ENCODE assay signal across 11 cellular contexts in genomic region chr17:42131232-42131631, GRCh38. TPM values are rescaled to one million over a fixed set of nuclear protein-coding genes. Genes with fewer than 3 reads are reported as not detected.
DNase-seq lines count a peak whose midpoint lies in the region; ATAC-seq, FAIRE-seq and TF ChIP-seq lines count a peak whose summit lies in the region.
"Had no signal": no experiment of that assay in that cellular context is flagged by ENCODE, and none has a peak within 500 bp of the region (broad histone marks: within the 10 kb centered on the region; RNA-seq: fewer than 3 reads in every experiment).

No MANE protein-coding gene starts in this region.

- intact Hi-C loops in right cardiac atrium (cut with DNase I) (no loop called here), cardiac septum (cut with DNase I) (no loop called here), ascending aorta (cut with DNase I) (no loop called here), Caco-2 (cut with micrococcal nuclease; ENCODE audit: unreplicated experiment) (no loop called here)

- H3K27me3 ChIP-seq in right cardiac atrium (ENCODE audit: control insufficient read depth, insufficient read depth): no peaks in the 10 kb centered on the region
- H3K27me3 ChIP-seq in ascending aorta: no peaks in the 10 kb centered on the region
- H3K27me3 ChIP-seq in Caco-2 (replicated peaks; ENCODE audit: control insufficient read depth, insufficient read depth, low read length): no peaks in the 10 kb centered on the region

- peak overlapping the region in 6 of 8 donors; percentile 9 to 93 (median 67) for H3K4me3 Mint-ChIP-seq in naive B cell
- H3K4me3 Mint-ChIP-seq in Caco-2 (ENCODE audit: unreplicated experiment): no peak overlapping the region

- CTCF ChIA-PET in Caco-2 (lab: Charles Lee): interaction anchor here (1.2 to 1.4 kb wide), 3 partner anchors 9 to 91 kb away, joined by 3 to 5 read pairs (median 4); partner anchors contain the start of gene KCNH4

- BruUV-seq in Caco-2 (replicated peaks; lab: Mats Ljungman, UMichigan): no TSS peak

- FAIRE-seq in urothelium cell line (lab: Jason Lieb, UNC): peak; percentile 74

- H3K27me3 Mint-ChIP-seq in naive B cell (no peaks in the 10 kb centered on the region), Caco-2 (ENCODE audit: insufficient read depth, unreplicated experiment) (no peaks in the 10 kb centered on the region)

- no peak overlapping the region for H3K4me3 ChIP-seq in right cardiac atrium (ENCODE audit: low read length)
- H3K4me3 ChIP-seq in ascending aorta: no peak overlapping the region
- no peak overlapping the region for H3K4me3 ChIP-seq in Caco-2 (ENCODE audit: low read depth, low read length)

- DNase-seq in right cardiac atrium: no peak
- no peak for DNase-seq in cardiac septum (ENCODE audit: low spot score)
- no peak for DNase-seq in ascending aorta (ENCODE audit: low spot score in 2 of 2)
- no peak for DNase-seq in naive B cell
- no peak for DNase-seq in urothelium cell line (ENCODE audit: low spot score)
- DNase-seq in Caco-2: no peak
- no peak for DNase-seq in NK-92 (lab: John Stamatoyannopoulos, UW; ENCODE audit: unreplicated experiment)
- DNase-seq: NCI-H1105 treated with DMSO at 0.1 percent for 48 hours, occipital lobe, T1000 had no signal

- H3K36me3 Mint-ChIP-seq in naive B cell (peaks cover 5 to 9% of the 10 kb centered on the region in 2 donors), Caco-2 (ENCODE audit: insufficient read depth, unreplicated experiment) (peaks cover 52% of the 10 kb centered on the region)

- H3K27ac ChIP-seq in right cardiac atrium (ENCODE audit: low read length) (peak overlapping the region; percentile 54), ascending aorta (peak overlapping the region; percentile 27 to 36)

- H3K9me3 Mint-ChIP-seq in naive B cell: no peaks in the 10 kb centered on the region
- H3K9me3 Mint-ChIP-seq in Caco-2 (ENCODE audit: unreplicated experiment): no peaks in the 10 kb centered on the region

- WGBS in right cardiac atrium: 92% methylated on average over 4 of the region's 4 CpGs

- H3K27ac Mint-ChIP-seq in naive B cell (peak overlapping the region; percentile 48 to 95 (median 83)), Caco-2 (ENCODE audit: unreplicated experiment) (no peak overlapping the region)

- H3K4me1 ChIP-seq in right cardiac atrium (ENCODE audit: control insufficient read depth, insufficient read depth, low read length) (peaks cover 30% of the 10 kb centered on the region), ascending aorta (peaks cover 0 to 18% of the 10 kb centered on the region in 2 donors), Caco-2 (peaks cover 8% of the 10 kb centered on the region)

- ATAC-seq in right cardiac atrium (no peak), naive B cell (ENCODE audit: low read depth in 2 of 2) (no peak), GM19452 (IDR thresholded peaks at IDR 0.05; ENCODE audit: unreplicated experiment) (no peak)

- POLR2A ChIA-PET in Caco-2 (lab: Charles Lee): no interaction called here

- TF ChIP-seq CTCF in ascending aorta (IDR thresholded peaks at IDR 0.05) (no peak), Caco-2 (IDR thresholded peaks at IDR 0.05; ENCODE audit: insufficient read depth in 1 of 2, low read depth in 1 of 2, low read length in 1 of 2, severe bottlenecking in 1 of 2, unreplicated experiment in 1 of 2) (no peak)

- H3K4me1 Mint-ChIP-seq in naive B cell: peaks cover 47 to 68% (median 53%) of the 10 kb centered on the region in 3 donors
- H3K4me1 Mint-ChIP-seq in Caco-2 (ENCODE audit: low read depth, unreplicated experiment): peaks cover 6% of the 10 kb centered on the region

- H3K9me3 ChIP-seq in right cardiac atrium (ENCODE audit: control insufficient read depth, low read length) (no peaks in the 10 kb centered on the region), ascending aorta (no peaks in the 10 kb centered on the region), Caco-2 (no peaks in the 10 kb centered on the region)

- H3K36me3 ChIP-seq in ascending aorta: peaks cover 40 to 42% of the 10 kb centered on the region in 2 donors
- peaks cover 6% of the 10 kb centered on the region; the same call in 1 of the 2 replicates for H3K36me3 ChIP-seq in Caco-2 (ENCODE audit: control insufficient read depth, insufficient read depth, low read length)

RNA-seq across cellular contexts. Expression of gene HSPB9, which starts 8.6 kb away (rescaled TPM):
- total RNA-seq in right cardiac atrium (under 1 TPM in 3 of 4 donors, not detected in 1; 0.20 to 0.21 (median 0.20) TPM), cardiac septum (not detected), ascending aorta (not detected), Caco-2 (2022) (not detected in 2 replicates)
- polyA plus RNA-seq in right cardiac atrium (0.18 TPM), naive B cell (ENCODE audit: low read depth in 6 of 6) (under 1 TPM in 4 of 6 donors, not detected in 2; 0.17 to 0.37 (median 0.25) TPM)
- total RNA-seq: occipital lobe had no signal

RNA-seq across cellular contexts. Expression of gene KAT2A, which starts 10.1 kb away (rescaled TPM):
- 10 to 100 TPM; 15.8 to 32.4 (median 23.3) TPM for total RNA-seq in right cardiac atrium
- polyA plus RNA-seq in right cardiac atrium: 30.1 TPM
- total RNA-seq in cardiac septum: 17.3 TPM
- total RNA-seq in ascending aorta: 94.3 TPM
- 10 to 100 TPM in 4 of 6 donors, 1 to 10 TPM in 2; 5.0 to 13.5 (median 10.1) TPM for polyA plus RNA-seq in naive B cell (ENCODE audit: low read depth in 6 of 6)
- total RNA-seq in Caco-2 (2022): 46.5 and 56.2 TPM in 2 replicates

RNA-seq across cellular contexts. Expression of gene DHX58, which starts 18.7 kb away (rescaled TPM):
- total RNA-seq in right cardiac atrium (1 to 10 TPM; 5.4 to 8.0 (median 6.1) TPM), cardiac septum (4.5 TPM), ascending aorta (1.7 TPM), Caco-2 (2022) (0.79 TPM in 2 replicates)
- polyA plus RNA-seq in right cardiac atrium (7.2 TPM), naive B cell (ENCODE audit: low read depth in 6 of 6) (10 to 100 TPM in 5 of 6 donors, 1 to 10 TPM in 1; 9.4 to 22.3 (median 13.4) TPM)

RNA-seq across cellular contexts. Expression of gene RAB5C, which starts 23.6 kb away (rescaled TPM):
- 10 to 100 TPM; 39.9 to 58.1 (median 53.8) TPM for total RNA-seq in right cardiac atrium
- polyA plus RNA-seq in right cardiac atrium: 55.0 TPM
- total RNA-seq in cardiac septum: 43.9 TPM
- total RNA-seq in ascending aorta: 137 TPM
- 100 to 1,000 TPM in 3 of 6 donors, 10 to 100 TPM in 3; 72.4 to 137 (median 94.4) TPM for polyA plus RNA-seq in naive B cell (ENCODE audit: low read depth in 6 of 6)
- 151 and 155 TPM in 2 replicates for total RNA-seq in Caco-2 (2022)

RNA-seq across cellular contexts. Expression of gene ZNF385C, which starts 33.0 kb away (rescaled TPM):
- total RNA-seq in right cardiac atrium: under 1 TPM in 3 of 4 donors, not detected in 1; 0.29 to 0.42 (median 0.31) TPM
- 0.32 TPM for polyA plus RNA-seq in right cardiac atrium
- total RNA-seq in cardiac septum: 0.13 TPM
- total RNA-seq in ascending aorta: not detected
- under 1 TPM in 1 of 6 donors, not detected in 5; 0.21 TPM for polyA plus RNA-seq in naive B cell (ENCODE audit: low read depth in 6 of 6)
- 1.00 and 1.5 TPM in 2 replicates for total RNA-seq in Caco-2 (2022)
